Comparison of ENCODE assay signal across 2 cellular contexts in the genomic region with DNA sequence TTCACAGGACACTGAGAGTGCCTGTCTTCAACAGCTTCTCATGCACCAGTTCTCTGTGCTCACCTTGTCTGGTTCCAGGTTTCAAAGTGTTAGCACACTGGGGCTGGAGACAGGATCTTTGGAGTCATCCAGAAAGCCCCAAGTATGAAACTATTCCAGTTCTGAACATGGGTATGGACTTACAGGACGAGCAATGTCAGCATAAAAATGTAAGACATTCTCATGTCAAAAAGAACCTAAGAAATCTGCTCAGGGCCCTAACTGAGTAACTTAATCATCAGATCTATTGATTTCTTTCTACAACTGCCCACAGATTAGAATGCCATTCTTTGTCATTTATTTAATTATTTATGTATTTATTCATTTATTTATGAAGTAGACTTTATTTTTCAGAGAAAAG.
TF ChIP-seq lines count a peak whose summit lies in the region.

No MANE protein-coding gene starts in this region.

TF ChIP-seq in A549, 52 proteins besides CTCF, POLR2A, EP300 and RAD21 (continued from another document):
- TF ChIP-seq CEBPB (IDR thresholded peaks at IDR 0.05) (no peak), CHD2 (IDR thresholded peaks at IDR 0.05; ENCODE audit: low read length, partially characterized antibody) (no peak), MAFK (IDR thresholded peaks at IDR 0.05; ENCODE audit: partially characterized antibody) (peak; percentile 27), ZNF302 (CRISPR knock-in tag; IDR thresholded peaks at IDR 0.05) (no peak), FOXS1 (CRISPR knock-in tag; IDR thresholded peaks at IDR 0.05) (no peak)

TF ChIP-seq in K562, 482 proteins besides CTCF, POLR2A, EP300 and RAD21 (continued from another document):
- TF ChIP-seq, protein P1, sequence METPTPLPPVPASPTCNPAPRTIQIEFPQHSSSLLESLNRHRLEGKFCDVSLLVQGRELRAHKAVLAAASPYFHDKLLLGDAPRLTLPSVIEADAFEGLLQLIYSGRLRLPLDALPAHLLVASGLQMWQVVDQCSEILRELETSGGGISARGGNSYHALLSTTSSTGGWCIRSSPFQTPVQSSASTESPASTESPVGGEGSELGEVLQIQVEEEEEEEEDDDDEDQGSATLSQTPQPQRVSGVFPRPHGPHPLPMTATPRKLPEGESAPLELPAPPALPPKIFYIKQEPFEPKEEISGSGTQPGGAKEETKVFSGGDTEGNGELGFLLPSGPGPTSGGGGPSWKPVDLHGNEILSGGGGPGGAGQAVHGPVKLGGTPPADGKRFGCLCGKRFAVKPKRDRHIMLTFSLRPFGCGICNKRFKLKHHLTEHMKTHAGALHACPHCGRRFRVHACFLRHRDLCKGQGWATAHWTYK (CRISPR knock-in tag; IDR thresholded peaks at IDR 0.05), result no peak
- TF ChIP-seq ZNF316 (IDR thresholded peaks at IDR 0.05), result peak; percentile 61
- TF ChIP-seq C11orf30 (IDR thresholded peaks at IDR 0.05; ENCODE audit: low read depth), result peak; percentile 39; the same call in 1 of the 2 replicates
- TF ChIP-seq, protein P2, sequence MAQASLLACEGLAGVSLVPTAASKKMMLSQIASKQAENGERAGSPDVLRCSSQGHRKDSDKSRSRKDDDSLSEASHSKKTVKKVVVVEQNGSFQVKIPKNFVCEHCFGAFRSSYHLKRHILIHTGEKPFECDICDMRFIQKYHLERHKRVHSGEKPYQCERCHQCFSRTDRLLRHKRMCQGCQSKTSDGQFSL (CRISPR knock-in tag; IDR thresholded peaks at IDR 0.05), result no peak
- TF ChIP-seq, protein P2 (tag; IDR thresholded peaks at IDR 0.05), result no peak
